ENCODE assay signal across 28 cellular contexts in genomic region chr6:35448191-35448590, GRCh38. TPM values are rescaled to one million over a fixed set of nuclear protein-coding genes. Genes with fewer than 3 reads are reported as not detected.
"Had no signal": no experiment of that assay in that cellular context is flagged by ENCODE, and none has a peak within 500 bp of the region (broad histone marks: within the 10 kb centered on the region; RNA-seq: fewer than 3 reads in every experiment).

No MANE protein-coding gene starts in this region.

- H3K36me3 Mint-ChIP-seq: natural killer cell; neural progenitor cell; stimulated activated naive B cell treated with anti-CD40 and anti-IgM and Interleukin-4, amounts not matched to agents 10 μg/mL and 1 μg/mL and 100 μg/mL, for 72 hours had no signal

- ATAC-seq: heart right ventricle; left lung; lower lobe of right lung; natural killer cell; stimulated activated naive B cell treated with anti-CD40 and anti-IgM and Interleukin-4, amounts not matched to agents 10 μg/mL and 1 μg/mL and 100 μg/mL, for 72 hours; upper lobe of right lung had no signal

- H3K27ac Mint-ChIP-seq: activated naive CD4-positive, alpha-beta T cell treated with anti-CD3 and anti-CD28 coated beads for 36 hours; natural killer cell; neural progenitor cell; stimulated activated naive B cell treated with anti-CD40 and anti-IgM and Interleukin-4, amounts not matched to agents 10 μg/mL and 1 μg/mL and 100 μg/mL, for 72 hours; T-helper 2 cell treated with Interferon-gamma antibody and Interleukin-4, amounts not matched to agents 5 μg/mL and 100 μg/mL, for 36 hours had no signal

- DNase-seq: activated CD4-positive, alpha-beta T cell treated with anti-CD3 and anti-CD28 coated beads for 4 hours; activated CD4-positive, alpha-beta T cell treated with anti-CD3 and anti-CD28 coated beads, Interleukin-2, amount 50 U/mL, for 48 hours; activated CD8-positive, alpha-beta memory T cell treated with anti-CD3 and anti-CD28 coated beads for 24 hours; activated effector memory CD4-positive, alpha-beta T cell treated with Interleukin-2 at 50 U/mL for 16 hours; activated naive CD4-positive, alpha-beta T cell treated with anti-CD3 and anti-CD28 coated beads for 36 hours; amygdala; central memory CD4-positive, alpha-beta T cell; heart right ventricle; left lung; lower lobe of right lung; mesendoderm; natural killer cell; occipital lobe; stimulated activated CD4-positive, alpha-beta T cell treated with anti-CD3 and anti-CD28 coated beads, Interleukin-1b, Interleukin-23, amount 100 ng/mL, for 48 hours; stimulated activated CD4-positive, alpha-beta T cell treated with anti-CD3 and anti-CD28 coated beads, Interleukin-4, amount 100 ng/mL, for 4 hours; stimulated activated CD8-positive, alpha-beta memory T cell treated with anti-CD3 and anti-CD28 coated beads, Interleukin-4, amount 100 ng/mL, for 48 hours; stimulated activated naive B cell treated with anti-CD40 and anti-IgM and Interleukin-4, amounts not matched to agents 10 μg/mL and 1 μg/mL and 100 μg/mL, for 72 hours; stomach; tibial artery; upper lobe of right lung had no signal

- H3K9me3 Mint-ChIP-seq: activated naive CD4-positive, alpha-beta T cell treated with anti-CD3 and anti-CD28 coated beads for 36 hours; natural killer cell; neural progenitor cell; stimulated activated naive B cell treated with anti-CD40 and anti-IgM and Interleukin-4, amounts not matched to agents 10 μg/mL and 1 μg/mL and 100 μg/mL, for 72 hours; T-helper 2 cell treated with Interferon-gamma antibody and Interleukin-4, amounts not matched to agents 5 μg/mL and 100 μg/mL, for 36 hours had no signal

- H3K27ac ChIP-seq: breast epithelium, heart right ventricle, left lung, lower lobe of right lung, neural progenitor cell, parathyroid adenoma, right atrium auricular region, stomach, suprapubic skin, tibial artery, upper lobe of right lung had no signal

- H3K9me3 ChIP-seq: breast epithelium, heart right ventricle, left lung, lower lobe of right lung, right atrium auricular region, stomach, suprapubic skin, tibial artery, upper lobe of right lung had no signal

- H3K36me3 ChIP-seq: breast epithelium, heart right ventricle, left lung, lower lobe of right lung, neural progenitor cell, right atrium auricular region, stomach, suprapubic skin, tibial artery, upper lobe of right lung had no signal

- H3K4me3 Mint-ChIP-seq: activated naive CD4-positive, alpha-beta T cell treated with anti-CD3 and anti-CD28 coated beads for 36 hours; natural killer cell; neural progenitor cell; stimulated activated naive B cell treated with anti-CD40 and anti-IgM and Interleukin-4, amounts not matched to agents 10 μg/mL and 1 μg/mL and 100 μg/mL, for 72 hours; T-helper 2 cell treated with Interferon-gamma antibody and Interleukin-4, amounts not matched to agents 5 μg/mL and 100 μg/mL, for 36 hours had no signal

- H3K27me3 ChIP-seq: breast epithelium, heart right ventricle, left lung, right atrium auricular region, stomach, suprapubic skin, tibial artery, upper lobe of right lung had no signal

- H3K4me3 ChIP-seq: breast epithelium, heart right ventricle, left lung, lower lobe of right lung, neural progenitor cell, right atrium auricular region, smooth muscle cell, stomach, suprapubic skin, tibial artery, upper lobe of right lung had no signal

- H3K4me1 ChIP-seq: breast epithelium had no signal

- H3K27me3 Mint-ChIP-seq: stimulated activated naive B cell treated with anti-CD40 and anti-IgM and Interleukin-4, amounts not matched to agents 10 μg/mL and 1 μg/mL and 100 μg/mL, for 72 hours had no signal

RNA-seq across cellular contexts. Expression of gene TEAD3, which starts 48.7 kb away (rescaled TPM):
- total RNA-seq: mononuclear cell had no signal
